Comparison of ENCODE assay signal across 28 cellular contexts in the genomic region with DNA sequence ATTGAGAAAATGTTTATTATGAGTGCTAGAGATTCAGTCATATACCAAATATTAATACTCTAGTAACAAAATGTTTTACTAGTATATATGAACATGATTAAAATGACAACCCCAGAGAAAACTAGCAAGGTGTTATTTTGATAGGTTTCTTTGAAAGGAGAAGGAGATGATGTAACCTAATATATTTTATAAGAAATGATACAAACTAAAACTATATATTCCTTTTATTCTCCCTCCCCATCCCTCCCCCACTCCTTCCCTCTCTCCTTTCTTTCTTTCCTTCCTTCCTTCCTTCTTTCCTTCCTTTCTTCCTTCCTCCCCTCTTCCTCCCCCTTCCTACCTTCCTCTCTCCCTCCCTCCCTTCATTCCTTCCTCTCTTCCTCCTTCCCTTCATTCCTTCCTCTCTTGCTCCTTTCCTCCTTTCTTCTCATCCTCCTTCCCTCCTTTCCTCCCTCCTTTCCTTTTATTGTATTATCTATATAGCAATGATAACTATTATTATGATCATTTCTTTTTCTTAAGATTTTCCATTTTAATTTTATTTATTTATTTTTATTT.
"Had no signal": no experiment of that assay in that cellular context is flagged by ENCODE, and none has a peak within 500 bp of the region (broad histone marks: within the 10 kb centered on the region; RNA-seq: fewer than 3 reads in every experiment).

No MANE protein-coding gene starts in this region.

- H3K4me3 Mint-ChIP-seq: stimulated activated effector memory CD8-positive, alpha-beta T cell treated with anti-CD3 and anti-CD28 coated beads, Interleukin-12 subunit alpha, Interleukin-12 subunit beta, amount 100 ng/mL, for 72 hours; stimulated activated memory B cell treated with anti-CD40 and anti-IgM and Interleukin-4, amounts not matched to agents 10 μg/mL and 1 μg/mL and 100 μg/mL, for 72 hours; stimulated activated naive B cell treated with anti-CD40 and anti-IgM and Interleukin-4, amounts not matched to agents 10 μg/mL and 1 μg/mL and 100 μg/mL, for 72 hours; stimulated activated naive CD8-positive, alpha-beta T cell treated with anti-CD3 and anti-CD28 coated beads, Interleukin-15, amount 100 ng/mL, for 72 hours; stimulated activated naive CD8-positive, alpha-beta T cell treated with anti-CD3 and anti-CD28 coated beads, Interleukin-15, Interleukin-2, amounts not matched to agents 100 ng/mL and 50 ng/mL, for 24 hours had no signal

- H3K27ac ChIP-seq: stomach, suprapubic skin, testis, thoracic aorta, thyroid gland, tibial artery, tibial nerve, transverse colon, upper lobe of left lung, upper lobe of right lung, uterus, vagina had no signal

- H3K9me3 Mint-ChIP-seq: stimulated activated naive CD8-positive, alpha-beta T cell treated with anti-CD3 and anti-CD28 coated beads, Interleukin-15, Interleukin-2, amounts not matched to agents 100 ng/mL and 50 ng/mL, for 24 hours had no signal

- DNase-seq: stimulated activated CD4-positive, alpha-beta T cell treated with anti-CD3 and anti-CD28 coated beads, Interleukin-2, amount 100 ng/mL, for 48 hours; stimulated activated CD4-positive, alpha-beta T cell treated with anti-CD3 and anti-CD28 coated beads, Interleukin-4, amount 100 ng/mL, for 1 hour; stimulated activated CD4-positive, alpha-beta T cell treated with anti-CD3 and anti-CD28 coated beads, Interleukin-4, amount 100 ng/mL, for 24 hours; stimulated activated CD4-positive, alpha-beta T cell treated with anti-CD3 and anti-CD28 coated beads, Interleukin-4, amount 100 ng/mL, for 4 hours; stimulated activated CD8-positive, alpha-beta memory T cell treated with anti-CD3 and anti-CD28 coated beads, Interleukin-4, amount 100 ng/mL, for 48 hours; stimulated activated naive B cell treated with anti-CD40 and anti-IgM and Interleukin-4, amounts not matched to agents 10 μg/mL and 1 μg/mL and 100 μg/mL, for 72 hours; stimulated activated naive CD4-positive, alpha-beta T cell; stimulated activated naive CD4-positive, alpha-beta T cell treated with Interleukin-2 at 50 U/mL for 16 hours; stimulated activated naive CD8-positive, alpha-beta T cell treated with anti-CD3 and anti-CD28 coated beads, Interleukin-15, amount 100 ng/mL, for 72 hours; stimulated activated naive CD8-positive, alpha-beta T cell treated with anti-CD3 and anti-CD28 coated beads, Interleukin-15, Interleukin-2, amounts not matched to agents 100 U/mL and 50 U/mL, for 24 hours; stomach; substantia nigra; testis; thyroid gland; tibial artery; transverse colon; trophoblast cell; upper lobe of left lung; upper lobe of right lung; uterus had no signal

- H3K27ac Mint-ChIP-seq: stimulated activated effector memory CD8-positive, alpha-beta T cell treated with anti-CD3 and anti-CD28 coated beads, Interleukin-12 subunit alpha, Interleukin-12 subunit beta, amount 100 ng/mL, for 72 hours; stimulated activated naive B cell treated with anti-CD40 and anti-IgM and Interleukin-4, amounts not matched to agents 10 μg/mL and 1 μg/mL and 100 μg/mL, for 72 hours; stimulated activated naive CD8-positive, alpha-beta T cell treated with anti-CD3 and anti-CD28 coated beads, Interleukin-15, amount 100 ng/mL, for 72 hours; stimulated activated naive CD8-positive, alpha-beta T cell treated with anti-CD3 and anti-CD28 coated beads, Interleukin-15, Interleukin-2, amounts not matched to agents 100 ng/mL and 50 ng/mL, for 24 hours had no signal

- H3K36me3 ChIP-seq: stomach, suprapubic skin, thoracic aorta, thyroid gland, tibial artery, tibial nerve, transverse colon, upper lobe of left lung, upper lobe of right lung, uterus, vagina had no signal

- H3K4me1 Mint-ChIP-seq: stimulated activated effector memory CD8-positive, alpha-beta T cell treated with anti-CD3 and anti-CD28 coated beads, Interleukin-12 subunit alpha, Interleukin-12 subunit beta, amount 100 ng/mL, for 72 hours; stimulated activated naive CD8-positive, alpha-beta T cell treated with anti-CD3 and anti-CD28 coated beads, Interleukin-15, amount 100 ng/mL, for 72 hours had no signal

- FAIRE-seq: urothelium cell line had no signal

- H3K4me1 ChIP-seq: stomach, suprapubic skin, testis, thyroid gland, tibial artery, tibial nerve, transverse colon, upper lobe of left lung, upper lobe of right lung, uterus, vagina had no signal

- H3K4me3 ChIP-seq: stomach, suprapubic skin, testis, thoracic aorta, thyroid gland, tibial artery, tibial nerve, transverse colon, upper lobe of left lung, upper lobe of right lung, uterus, vagina had no signal

- ATAC-seq: stimulated activated effector memory CD8-positive, alpha-beta T cell treated with anti-CD3 and anti-CD28 coated beads, Interleukin-12 subunit alpha, Interleukin-12 subunit beta, amount 100 ng/mL, for 72 hours; stimulated activated memory B cell treated with anti-CD40 and anti-IgM and Interleukin-4, amounts not matched to agents 10 μg/mL and 1 μg/mL and 100 μg/mL, for 72 hours; stimulated activated naive B cell treated with anti-CD40 and anti-IgM and Interleukin-4, amounts not matched to agents 10 μg/mL and 1 μg/mL and 100 μg/mL, for 72 hours; stimulated activated naive CD8-positive, alpha-beta T cell treated with anti-CD3 and anti-CD28 coated beads, Interleukin-15, amount 100 ng/mL, for 72 hours; stimulated activated naive CD8-positive, alpha-beta T cell treated with anti-CD3 and anti-CD28 coated beads, Interleukin-15, Interleukin-2, amounts not matched to agents 100 U/mL and 50 U/mL, for 24 hours; upper lobe of right lung had no signal

- H3K36me3 Mint-ChIP-seq: stimulated activated effector memory CD8-positive, alpha-beta T cell treated with anti-CD3 and anti-CD28 coated beads, Interleukin-12 subunit alpha, Interleukin-12 subunit beta, amount 100 ng/mL, for 72 hours had no signal

- H3K9me3 ChIP-seq: suprapubic skin, testis, thoracic aorta, thyroid gland, tibial artery, tibial nerve, transverse colon, upper lobe of left lung, upper lobe of right lung, uterus, vagina had no signal

- H3K27me3 Mint-ChIP-seq: stimulated activated memory B cell treated with anti-CD40 and anti-IgM and Interleukin-4, amounts not matched to agents 10 μg/mL and 1 μg/mL and 100 μg/mL, for 72 hours; stimulated activated naive B cell treated with anti-CD40 and anti-IgM and Interleukin-4, amounts not matched to agents 10 μg/mL and 1 μg/mL and 100 μg/mL, for 72 hours; stimulated activated naive CD8-positive, alpha-beta T cell treated with anti-CD3 and anti-CD28 coated beads, Interleukin-15, amount 100 ng/mL, for 72 hours; stimulated activated naive CD8-positive, alpha-beta T cell treated with anti-CD3 and anti-CD28 coated beads, Interleukin-15, Interleukin-2, amounts not matched to agents 100 ng/mL and 50 ng/mL, for 24 hours had no signal

- H3K27me3 ChIP-seq: stomach, suprapubic skin, testis, thyroid gland, tibial artery, tibial nerve, transverse colon, upper lobe of left lung, upper lobe of right lung, uterus, vagina had no signal
